Comparison of ENCODE assay signal across 33 cellular contexts in the genomic region with DNA sequence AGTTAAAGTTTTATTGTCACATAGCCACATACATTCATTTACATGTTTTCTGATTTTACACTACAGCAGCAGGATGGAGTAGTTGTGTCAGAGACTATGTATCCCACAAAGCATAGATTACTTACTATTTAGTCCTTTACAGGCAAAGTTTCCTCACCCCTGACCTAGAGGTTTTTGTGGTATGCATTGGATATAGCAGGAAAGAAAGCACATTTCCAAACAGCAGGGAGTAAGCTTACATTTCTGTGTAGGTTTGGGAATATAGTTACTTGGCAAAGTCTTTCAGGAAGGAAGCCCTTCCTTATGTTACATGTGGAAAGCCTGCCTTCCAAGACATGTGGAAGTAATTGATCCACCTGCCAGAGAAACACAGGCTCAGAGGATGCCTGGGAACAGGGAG.
"Had no signal": no experiment of that assay in that cellular context is flagged by ENCODE, and none has a peak within 500 bp of the region (broad histone marks: within the 10 kb centered on the region; RNA-seq: fewer than 3 reads in every experiment).

No MANE protein-coding gene starts in this region.

- H3K9me3 ChIP-seq: adrenal gland, body of pancreas, breast epithelium had no signal

- H3K4me3 ChIP-seq: adrenal gland, body of pancreas, breast epithelium had no signal

- H3K4me1 Mint-ChIP-seq: activated B cell treated with CpG ODN at 0.5 μM for 24 hours; activated CD4-positive, alpha-beta T cell treated with anti-CD3 and anti-CD28 coated beads, Interleukin-2, amount 10 ng/mL, durations not matched to agents 7 days and 5 days; activated naive CD8-positive, alpha-beta T cell treated with anti-CD3 and anti-CD28 coated beads for 36 hours; activated T-helper 17 cell treated with anti-CD3 and anti-CD28 coated beads, Interleukin-2, amount 50 U/mL, for 72 hours had no signal

- H3K27ac Mint-ChIP-seq: activated B cell treated with CpG ODN at 0.5 μM for 24 hours; activated CD4-positive, alpha-beta memory T cell treated with anti-CD3 and anti-CD28 coated beads for 36 hours; activated CD4-positive, alpha-beta T cell treated with anti-CD3 and anti-CD28 coated beads, Interleukin-2, amount 10 ng/mL, durations not matched to agents 7 days and 5 days; activated CD8-positive, alpha-beta T cell treated with anti-CD3 and anti-CD28 coated beads for 36 hours; activated naive CD4-positive, alpha-beta T cell treated with anti-CD3 and anti-CD28 coated beads for 36 hours; activated naive CD4-positive, alpha-beta T cell treated with anti-CD3 and anti-CD28 coated beads, Interleukin-2, amount 50 U/mL, for 72 hours; activated naive CD8-positive, alpha-beta T cell treated with anti-CD3 and anti-CD28 coated beads for 36 hours; activated T-cell treated with anti-CD3 and anti-CD28 coated beads, Interleukin-2, amount 50 U/mL, for 72 hours; activated T-helper 1 cell treated with anti-CD3 and anti-CD28 coated beads, Interleukin-12 subunit alpha, Interleukin-12 subunit beta, Interleukin-2, Interleukin-4 antibody, amounts not matched to agents 30 ng/mL and 10 ng/mL and 1 ng/mL, durations not matched to agents 14 hours and 24 hours and 36 hours; activated T-helper 17 cell treated with anti-CD3 and anti-CD28 coated beads, Interleukin-2, amount 50 U/mL, for 72 hours; T-helper 1 cell treated with Interleukin-12 subunit alpha and Interleukin-12 subunit beta and Interleukin-4 antibody, amounts not matched to agents 30 μg/mL and 1 μg/mL, for 36 hours; T-helper 2 cell treated with Interferon-gamma antibody and Interleukin-4, amounts not matched to agents 5 μg/mL and 100 μg/mL, for 36 hours had no signal

- H3K36me3 ChIP-seq: adrenal gland, brain microvascular endothelial cell, breast epithelium had no signal

- H3K36me3 Mint-ChIP-seq: activated CD4-positive, alpha-beta memory T cell treated with anti-CD3 and anti-CD28 coated beads for 36 hours; activated naive CD8-positive, alpha-beta T cell treated with anti-CD3 and anti-CD28 coated beads for 36 hours had no signal

- ATAC-seq: activated CD8-positive, alpha-beta T cell treated with anti-CD3 and anti-CD28 coated beads for 36 hours; activated naive CD4-positive, alpha-beta T cell treated with anti-CD3 and anti-CD28 coated beads, Interleukin-2, amount 50 U/mL, for 72 hours; activated T-cell treated with anti-CD3 and anti-CD28 coated beads, Interleukin-2, amount 50 U/mL, for 4 hours; activated T-cell treated with anti-CD3 and anti-CD28 coated beads, Interleukin-2, amount 50 U/mL, for 72 hours; activated T-helper 17 cell treated with anti-CD3 and anti-CD28 coated beads, Interleukin-2, amount 50 U/mL, for 72 hours; body of pancreas had no signal

- H3K4me3 Mint-ChIP-seq: activated B cell treated with CpG ODN at 0.5 μM for 24 hours; activated CD4-positive, alpha-beta memory T cell treated with anti-CD3 and anti-CD28 coated beads for 36 hours; activated CD4-positive, alpha-beta T cell treated with anti-CD3 and anti-CD28 coated beads, Interleukin-2, amount 10 ng/mL, durations not matched to agents 7 days and 5 days; activated CD8-positive, alpha-beta T cell treated with anti-CD3 and anti-CD28 coated beads for 36 hours; activated naive CD4-positive, alpha-beta T cell treated with anti-CD3 and anti-CD28 coated beads for 36 hours; activated naive CD8-positive, alpha-beta T cell treated with anti-CD3 and anti-CD28 coated beads for 36 hours; activated T-cell treated with anti-CD3 and anti-CD28 coated beads, Interleukin-2, amount 50 U/mL, for 4 hours; activated T-cell treated with anti-CD3 and anti-CD28 coated beads, Interleukin-2, amount 50 U/mL, for 72 hours; activated T-helper 1 cell treated with anti-CD3 and anti-CD28 coated beads, Interleukin-12 subunit alpha, Interleukin-12 subunit beta, Interleukin-2, Interleukin-4 antibody, amounts not matched to agents 30 ng/mL and 10 ng/mL and 1 ng/mL, durations not matched to agents 14 hours and 24 hours and 36 hours; activated T-helper 17 cell treated with anti-CD3 and anti-CD28 coated beads, Interleukin-2, amount 50 U/mL, for 72 hours; T-helper 1 cell treated with Interleukin-12 subunit alpha and Interleukin-12 subunit beta and Interleukin-4 antibody, amounts not matched to agents 30 μg/mL and 1 μg/mL, for 36 hours; T-helper 2 cell treated with Interferon-gamma antibody and Interleukin-4, amounts not matched to agents 5 μg/mL and 100 μg/mL, for 36 hours had no signal

- H3K4me1 ChIP-seq: adrenal gland, body of pancreas, breast epithelium had no signal

- H3K9me3 Mint-ChIP-seq: activated B cell treated with CpG ODN at 0.5 μM for 24 hours; activated CD4-positive, alpha-beta memory T cell treated with anti-CD3 and anti-CD28 coated beads for 36 hours; activated CD4-positive, alpha-beta T cell treated with anti-CD3 and anti-CD28 coated beads, Interleukin-2, amount 10 ng/mL, durations not matched to agents 7 days and 5 days; activated CD8-positive, alpha-beta T cell treated with anti-CD3 and anti-CD28 coated beads for 36 hours; activated naive CD4-positive, alpha-beta T cell treated with anti-CD3 and anti-CD28 coated beads for 36 hours; activated naive CD4-positive, alpha-beta T cell treated with anti-CD3 and anti-CD28 coated beads, Interleukin-2, amount 50 U/mL, for 72 hours; activated naive CD8-positive, alpha-beta T cell treated with anti-CD3 and anti-CD28 coated beads for 36 hours; activated T-cell treated with anti-CD3 and anti-CD28 coated beads, Interleukin-2, amount 50 U/mL, for 4 hours; activated T-cell treated with anti-CD3 and anti-CD28 coated beads, Interleukin-2, amount 50 U/mL, for 72 hours; activated T-helper 1 cell treated with anti-CD3 and anti-CD28 coated beads, Interleukin-12 subunit alpha, Interleukin-12 subunit beta, Interleukin-2, Interleukin-4 antibody, amounts not matched to agents 30 ng/mL and 10 ng/mL and 1 ng/mL, durations not matched to agents 14 hours and 24 hours and 36 hours; activated T-helper 17 cell treated with anti-CD3 and anti-CD28 coated beads, Interleukin-2, amount 50 U/mL, for 72 hours; T-helper 1 cell treated with Interleukin-12 subunit alpha and Interleukin-12 subunit beta and Interleukin-4 antibody, amounts not matched to agents 30 μg/mL and 1 μg/mL, for 36 hours; T-helper 2 cell treated with Interferon-gamma antibody and Interleukin-4, amounts not matched to agents 5 μg/mL and 100 μg/mL, for 36 hours had no signal

- H3K27me3 ChIP-seq: adrenal gland, body of pancreas, brain microvascular endothelial cell, breast epithelium had no signal

- DNase-seq: activated B cell treated with CpG ODN at 0.5 μM for 24 hours; activated CD4-positive, alpha-beta memory T cell treated with anti-CD3 and anti-CD28 coated beads for 36 hours; activated CD4-positive, alpha-beta T cell treated with anti-CD3 and anti-CD28 coated beads for 4 hours; activated CD4-positive, alpha-beta T cell treated with anti-CD3 and anti-CD28 coated beads, Interleukin-2, amount 10 ng/mL, durations not matched to agents 7 days and 5 days; activated CD4-positive, alpha-beta T cell treated with anti-CD3 and anti-CD28 coated beads, Interleukin-2, amount 50 U/mL, for 4 hours; activated CD4-positive, CD25-positive, alpha-beta regulatory T cell treated with anti-CD3 and anti-CD28 coated beads, Interleukin-2, amount 50 U/mL, for 72 hours; activated CD8-positive, alpha-beta memory T cell treated with anti-CD3 and anti-CD28 coated beads, Interleukin-2, amount 50 U/mL, for 4 hours; activated CD8-positive, alpha-beta T cell treated with anti-CD3 and anti-CD28 coated beads for 36 hours; activated effector memory CD4-positive, alpha-beta T cell treated with anti-CD3 and anti-CD28 coated beads, Interleukin-2, amount 50 U/mL, for 16 hours; activated gamma-delta T cell treated with Interleukin-2 at 50 U/mL for 16 hours; activated naive CD4-positive, alpha-beta T cell; activated naive CD4-positive, alpha-beta T cell treated with anti-CD3 and anti-CD28 coated beads for 36 hours; activated naive CD4-positive, alpha-beta T cell treated with anti-CD3 and anti-CD28 coated beads, Interleukin-2, amount 50 U/mL, for 16 hours; activated naive CD8-positive, alpha-beta T cell treated with anti-CD3 and anti-CD28 coated beads for 36 hours; activated T-cell treated with anti-CD3 and anti-CD28 coated beads for 4 hours; activated T-cell treated with anti-CD3 and anti-CD28 coated beads, Interleukin-2, amount 50 U/mL, for 1 hour; activated T-cell treated with anti-CD3 and anti-CD28 coated beads, Interleukin-2, amount 50 U/mL, for 4 hours; activated T-cell treated with anti-CD3 and anti-CD28 coated beads, Interleukin-2, amount 50 U/mL, for 72 hours; adrenal gland; amniotic stem cell; aorta; body of pancreas; brain microvascular endothelial cell; central memory CD4-positive, alpha-beta T cell; T-helper 2 cell; T-helper 9 cell had no signal

- H3K27ac ChIP-seq: adrenal gland, body of pancreas, brain microvascular endothelial cell, breast epithelium, VCaP had no signal
